ENCODE assay signal across 8 cellular contexts in genomic region chr16:71537643-71538042, GRCh38.
DNase-seq lines count a peak whose midpoint lies in the region; ATAC-seq lines count a peak whose summit lies in the region.

No MANE protein-coding gene starts in this region.

- peak; percentile 58 for DNase-seq in activated CD8-positive, alpha-beta memory T cell treated with anti-CD3 and anti-CD28 coated beads for 24 hours
- DNase-seq in activated CD8-positive, alpha-beta memory T cell treated with anti-CD3 and anti-CD28 coated beads, Interleukin-2, amount 50 U/mL, for 48 hours, result no peak
- DNase-seq in NCI-H82 (lab: John Stamatoyannopoulos, UW) (peak; percentile 75), iris pigment epithelial cell (ENCODE audit: low read depth) (peak; percentile 58), KG1 (lab: John Stamatoyannopoulos, UW) (no peak)
- DNase-seq in activated naive CD4-positive, alpha-beta T cell treated with anti-CD3 and anti-CD28 coated beads, Interleukin-2, amount 50 U/mL, for 16 hours, result peak; percentile 15
- peak; percentile 9 for DNase-seq in stimulated activated CD8-positive, alpha-beta memory T cell treated with anti-CD3 and anti-CD28 coated beads, Interleukin-4, amount 100 ng/mL, for 24 hours (ENCODE audit: low read depth)

- peak; percentile 62 for ATAC-seq in HG02678 (IDR thresholded peaks at IDR 0.05; ENCODE audit: unreplicated experiment)

Comparison
In these comparisons a context has a peak if more than half of its experiments do, and no peak if none do; other contexts are left out.
1. DNase-seq: peak in activated CD8-positive, alpha-beta memory T cell treated with anti-CD3 and anti-CD28 coated beads for 24 hours (single experiment), NCI-H82 (single experiment), activated naive CD4-positive, alpha-beta T cell treated with anti-CD3 and anti-CD28 coated beads, Interleukin-2, amount 50 U/mL, for 16 hours (single experiment), iris pigment epithelial cell (single experiment) and stimulated activated CD8-positive, alpha-beta memory T cell treated with anti-CD3 and anti-CD28 coated beads, Interleukin-4, amount 100 ng/mL, for 24 hours (single experiment); none in activated CD8-positive, alpha-beta memory T cell treated with anti-CD3 and anti-CD28 coated beads, Interleukin-2, amount 50 U/mL, for 48 hours (single experiment) and KG1 (single experiment).